Comparison of ENCODE assay signal across 8 cellular contexts in the genomic region with DNA sequence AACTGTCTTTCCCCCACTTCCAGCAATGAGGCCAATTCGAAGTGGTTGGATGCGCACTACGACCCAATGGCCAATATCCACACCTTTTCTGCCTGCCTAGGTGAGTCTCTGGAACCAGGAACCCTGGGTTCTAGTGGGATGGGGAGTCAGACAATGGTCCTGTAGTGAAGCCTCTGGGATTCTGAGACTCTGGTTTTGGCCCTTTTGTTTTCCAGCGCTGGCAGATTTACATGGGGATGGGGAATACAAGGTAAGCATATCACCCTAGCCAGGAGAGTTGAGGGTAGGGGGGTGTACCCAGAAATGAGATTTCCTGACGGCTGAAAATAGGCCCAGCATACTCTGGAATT. TPM values are rescaled to one million over a fixed set of nuclear protein-coding genes. Genes with fewer than 3 reads are reported as not detected.
A peak's percentile ranks its signal among the peaks of the same experiment; 100 is the strongest.
DNase-seq lines count a peak whose midpoint lies in the region; ATAC-seq and TF ChIP-seq lines count a peak whose summit lies in the region.

No MANE protein-coding gene starts in this region.

- no peaks in the 10 kb centered on the region; the same call in 1 of the 2 replicates for H3K27me3 Mint-ChIP-seq in HFFc6 (ENCODE audit: insufficient read depth)
- no peaks in the 10 kb centered on the region for H3K27me3 Mint-ChIP-seq in activated CD8-positive, alpha-beta T cell treated with anti-CD3 and anti-CD28 coated beads, Interleukin-2, amount 10 ng/mL, durations not matched to agents 7 days and 5 days (ENCODE audit: low read depth)
- H3K27me3 Mint-ChIP-seq in stimulated activated memory B cell treated with anti-CD40 and anti-IgM and Interleukin-4, amounts not matched to agents 10 μg/mL and 1 μg/mL and 100 μg/mL, for 72 hours, result no peaks in the 10 kb centered on the region

- H3K4me1 Mint-ChIP-seq in HFFc6 (ENCODE audit: low read depth), result peaks cover 9% of the 10 kb centered on the region
- peaks cover 25% of the 10 kb centered on the region for H3K4me1 Mint-ChIP-seq in activated CD8-positive, alpha-beta T cell treated with anti-CD3 and anti-CD28 coated beads, Interleukin-2, amount 10 ng/mL, durations not matched to agents 7 days and 5 days (ENCODE audit: low read depth)
- peaks cover 15% of the 10 kb centered on the region for H3K4me1 Mint-ChIP-seq in stimulated activated memory B cell treated with anti-CD40 and anti-IgM and Interleukin-4, amounts not matched to agents 10 μg/mL and 1 μg/mL and 100 μg/mL, for 72 hours

- POLR2A ChIA-PET in activated CD8-positive, alpha-beta T cell treated with anti-CD3 and anti-CD28 coated beads, Interleukin-2, amount 10 ng/mL, durations not matched to agents 7 days and 5 days (lab: Charles Lee), result interaction anchor here (2.3 kb wide), 1 partner anchor 31 kb away, joined by 7 read pairs; the partner anchor contains the start of gene DPP3

- peaks cover 4% of the 10 kb centered on the region; the same call in 1 of the 2 replicates for H3K4me1 ChIP-seq in iPS-20b (ENCODE audit: insufficient read depth, low read length)

- no peaks in the 10 kb centered on the region for H3K27me3 ChIP-seq in iPS-20b (ENCODE audit: insufficient read depth, low read length)

- H3K9me3 ChIP-seq in iPS-20b (ENCODE audit: insufficient read depth, low read depth, low read length), result no peaks in the 10 kb centered on the region

- peak overlapping the region; percentile 99 for H3K4me3 Mint-ChIP-seq in HFFc6
- peak overlapping the region; percentile 85 for H3K4me3 Mint-ChIP-seq in activated CD8-positive, alpha-beta T cell treated with anti-CD3 and anti-CD28 coated beads, Interleukin-2, amount 10 ng/mL, durations not matched to agents 7 days and 5 days
- peak overlapping the region; percentile 86 for H3K4me3 Mint-ChIP-seq in stimulated activated memory B cell treated with anti-CD40 and anti-IgM and Interleukin-4, amounts not matched to agents 10 μg/mL and 1 μg/mL and 100 μg/mL, for 72 hours

- CTCF ChIA-PET in activated CD8-positive, alpha-beta T cell treated with anti-CD3 and anti-CD28 coated beads, Interleukin-2, amount 10 ng/mL, durations not matched to agents 7 days and 5 days (lab: Charles Lee), result interaction anchor here (1.2 kb wide), 1 partner anchor 32 kb away, joined by 4 read pairs; no protein-coding TSS in a partner anchor

- H3K4me3 ChIP-seq in iPS-20b (ENCODE audit: low read length), result peak overlapping the region; percentile 80

- no peaks in the 10 kb centered on the region for H3K9me3 Mint-ChIP-seq in HFFc6
- no peaks in the 10 kb centered on the region for H3K9me3 Mint-ChIP-seq in activated CD8-positive, alpha-beta T cell treated with anti-CD3 and anti-CD28 coated beads, Interleukin-2, amount 10 ng/mL, durations not matched to agents 7 days and 5 days (ENCODE audit: insufficient read depth)
- H3K9me3 Mint-ChIP-seq in stimulated activated memory B cell treated with anti-CD40 and anti-IgM and Interleukin-4, amounts not matched to agents 10 μg/mL and 1 μg/mL and 100 μg/mL, for 72 hours, result no peaks in the 10 kb centered on the region

- peak overlapping the region; percentile 75; the same call in 1 of the 2 replicates for H3K9ac ChIP-seq in iPS-20b (ENCODE audit: low read depth, low read length)

- peaks cover 16% of the 10 kb centered on the region; the same call in 1 of the 2 replicates for H3K36me3 ChIP-seq in iPS-20b (ENCODE audit: insufficient read depth, low read depth, low read length)

- DNase-seq in HFFc6 (no peak), NAMALWA (ENCODE audit: low spot score) (no peak)
- DNase-seq in activated CD8-positive, alpha-beta T cell treated with anti-CD3 and anti-CD28 coated beads, Interleukin-2, amount 10 ng/mL, durations not matched to agents 7 days and 5 days, result no peak
- no peak for DNase-seq in effector CD4-positive, alpha-beta T cell
- no peak for DNase-seq in stimulated activated CD4-positive, alpha-beta T cell treated with anti-CD3 and anti-CD28 coated beads, Interleukin-4, amount 100 ng/mL, for 4 hours

- peak; percentile 7 for ATAC-seq in activated CD8-positive, alpha-beta T cell treated with anti-CD3 and anti-CD28 coated beads, Interleukin-2, amount 10 ng/mL, durations not matched to agents 7 days and 5 days
- ATAC-seq in stimulated activated memory B cell treated with anti-CD40 and anti-IgM and Interleukin-4, amounts not matched to agents 10 μg/mL and 1 μg/mL and 100 μg/mL, for 72 hours, result no peak
- ATAC-seq in HG03442 (IDR thresholded peaks at IDR 0.05; ENCODE audit: unreplicated experiment), result no peak

- peak overlapping the region; percentile 69 for H3K27ac Mint-ChIP-seq in HFFc6
- peak overlapping the region; percentile 23 for H3K27ac Mint-ChIP-seq in activated CD8-positive, alpha-beta T cell treated with anti-CD3 and anti-CD28 coated beads, Interleukin-2, amount 10 ng/mL, durations not matched to agents 7 days and 5 days
- H3K27ac Mint-ChIP-seq in stimulated activated memory B cell treated with anti-CD40 and anti-IgM and Interleukin-4, amounts not matched to agents 10 μg/mL and 1 μg/mL and 100 μg/mL, for 72 hours, result peak overlapping the region; percentile 66

- H3K27ac ChIP-seq in iPS-20b (ENCODE audit: low read length), result no peak overlapping the region

- no peaks in the 10 kb centered on the region for H3K36me3 Mint-ChIP-seq in HFFc6 (ENCODE audit: low read depth)
- peaks cover 9% of the 10 kb centered on the region for H3K36me3 Mint-ChIP-seq in activated CD8-positive, alpha-beta T cell treated with anti-CD3 and anti-CD28 coated beads, Interleukin-2, amount 10 ng/mL, durations not matched to agents 7 days and 5 days (ENCODE audit: low read depth)
- H3K36me3 Mint-ChIP-seq in stimulated activated memory B cell treated with anti-CD40 and anti-IgM and Interleukin-4, amounts not matched to agents 10 μg/mL and 1 μg/mL and 100 μg/mL, for 72 hours, result peaks cover 42% of the 10 kb centered on the region

- TF ChIP-seq CTCF in HFFc6 (IDR thresholded peaks at IDR 0.05), result no peak

RNA-seq across cellular contexts. Expression of gene BBS1, which starts 0.5 kb away (rescaled TPM):
- total RNA-seq in HFFc6 (2021; fragmentation: NEBNext Ultra II Directional; extraction: Animal tissue kit (Norgen Biotek cat#: 25700)), result 10 to 100 TPM; 14.9 to 21.4 (median 17.3) TPM
- total RNA-seq in activated CD8-positive, alpha-beta T cell treated with anti-CD3 and anti-CD28 coated beads, Interleukin-2, amount 10 ng/mL, durations not matched to agents 7 days and 5 days, result 10 to 100 TPM; 10.6 to 14.0 TPM

RNA-seq across cellular contexts. Expression of gene DPP3, which starts 30.7 kb away (rescaled TPM):
- 10 to 100 TPM; 54.8 to 71.6 (median 58.2) TPM for total RNA-seq in HFFc6 (2021; fragmentation: NEBNext Ultra II Directional; extraction: Animal tissue kit (Norgen Biotek cat#: 25700))
- 10 to 100 TPM; 73.3 to 79.1 TPM for total RNA-seq in activated CD8-positive, alpha-beta T cell treated with anti-CD3 and anti-CD28 coated beads, Interleukin-2, amount 10 ng/mL, durations not matched to agents 7 days and 5 days

RNA-seq across cellular contexts. Expression of gene ZDHHC24, which starts 34.9 kb away (rescaled TPM):
- 10 to 100 TPM; 15.4 to 23.3 (median 18.6) TPM for total RNA-seq in HFFc6 (2021; fragmentation: NEBNext Ultra II Directional; extraction: Animal tissue kit (Norgen Biotek cat#: 25700))
- total RNA-seq in activated CD8-positive, alpha-beta T cell treated with anti-CD3 and anti-CD28 coated beads, Interleukin-2, amount 10 ng/mL, durations not matched to agents 7 days and 5 days, result 10 to 100 TPM; 15.5 to 15.9 TPM

RNA-seq across cellular contexts. Expression of gene ACTN3, which starts 35.7 kb away (rescaled TPM):
- total RNA-seq in HFFc6 (2021; fragmentation: NEBNext Ultra II Directional; extraction: Animal tissue kit (Norgen Biotek cat#: 25700)), result under 1 TPM in 4 of 6 experiments, not detected in 2; 0.07 to 0.24 (median 0.10) TPM
- total RNA-seq in activated CD8-positive, alpha-beta T cell treated with anti-CD3 and anti-CD28 coated beads, Interleukin-2, amount 10 ng/mL, durations not matched to agents 7 days and 5 days, result not detected

RNA-seq across cellular contexts. Expression of gene PELI3, which starts 44.3 kb away (rescaled TPM):
- total RNA-seq in HFFc6 (2021; fragmentation: NEBNext Ultra II Directional; extraction: Animal tissue kit (Norgen Biotek cat#: 25700)), result 1 to 10 TPM; 6.7 to 8.0 (median 7.2) TPM
- 1 to 10 TPM; 5.1 to 5.8 TPM for total RNA-seq in activated CD8-positive, alpha-beta T cell treated with anti-CD3 and anti-CD28 coated beads, Interleukin-2, amount 10 ng/mL, durations not matched to agents 7 days and 5 days
